Comparison of ENCODE assay signal across 21 cellular contexts in the genomic region with DNA sequence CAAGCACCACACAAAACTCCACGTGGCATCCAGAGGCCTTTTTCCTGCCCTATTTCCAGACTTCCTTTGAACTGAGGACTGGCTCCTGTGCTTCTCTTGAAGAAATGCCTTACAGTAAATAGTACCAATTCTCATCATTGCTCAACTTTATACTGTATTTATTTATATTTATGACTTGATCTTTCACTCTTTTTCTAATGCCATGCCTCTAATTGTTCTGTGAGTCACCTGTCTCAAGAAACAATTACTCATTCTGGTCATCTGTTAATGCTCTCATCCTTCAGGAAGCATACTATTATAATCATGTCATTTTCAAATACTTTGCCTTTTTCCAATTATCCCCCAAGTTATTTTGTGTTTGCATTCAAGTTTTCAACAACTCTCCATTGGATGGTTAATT.
"Had no signal": no experiment of that assay in that cellular context is flagged by ENCODE, and none has a peak within 500 bp of the region (broad histone marks: within the 10 kb centered on the region; RNA-seq: fewer than 3 reads in every experiment).

No MANE protein-coding gene starts in this region.

- FAIRE-seq: kidney had no signal

- ATAC-seq: activated CD8-positive, alpha-beta T cell treated with anti-CD3 and anti-CD28 coated beads for 36 hours had no signal

- H3K4me3 ChIP-seq: ascending aorta, breast epithelium, esophagus squamous epithelium, left ventricle myocardium inferior, right atrium auricular region, skin epidermis, tibial nerve, vagina had no signal

- H3K27me3 ChIP-seq: ascending aorta, esophagus squamous epithelium, right atrium auricular region, tibial nerve, vagina had no signal

- DNase-seq: activated CD4-positive, alpha-beta T cell treated with anti-CD3 and anti-CD28 coated beads, Interleukin-2, amount 10 ng/mL, durations not matched to agents 24 days and 14 days; activated CD8-positive, alpha-beta memory T cell treated with anti-CD3 and anti-CD28 coated beads, Interleukin-2, amount 50 U/mL, for 4 hours; activated CD8-positive, alpha-beta T cell treated with anti-CD3 and anti-CD28 coated beads for 36 hours; activated effector memory CD4-positive, alpha-beta T cell treated with Interleukin-2 at 50 U/mL for 16 hours; activated naive CD4-positive, alpha-beta T cell treated with anti-CD3 and anti-CD28 coated beads, Interleukin-2, amount 10 ng/mL, durations not matched to agents 7 days and 5 days; activated T-cell treated with anti-CD3 and anti-CD28 coated beads, Interleukin-2, amount 50 U/mL, for 48 hours; cerebellar nuclear complex; effector CD4-positive, alpha-beta T cell; esophagus squamous epithelium; foreskin melanocyte; hypothalamus; kidney; left ventricle myocardium inferior; stimulated activated CD4-positive, alpha-beta T cell treated with anti-CD3 and anti-CD28 coated beads, Interleukin-15, amount 100 ng/mL, for 24 hours; stimulated activated CD4-positive, alpha-beta T cell treated with anti-CD3 and anti-CD28 coated beads, Interleukin-2, amount 100 ng/mL, for 48 hours had no signal

- H3K36me3 ChIP-seq: ascending aorta, breast epithelium, esophagus squamous epithelium, left ventricle myocardium inferior, right atrium auricular region, tibial nerve, vagina had no signal
